ENCODE assay signal across 27 cellular contexts in the genomic region with DNA sequence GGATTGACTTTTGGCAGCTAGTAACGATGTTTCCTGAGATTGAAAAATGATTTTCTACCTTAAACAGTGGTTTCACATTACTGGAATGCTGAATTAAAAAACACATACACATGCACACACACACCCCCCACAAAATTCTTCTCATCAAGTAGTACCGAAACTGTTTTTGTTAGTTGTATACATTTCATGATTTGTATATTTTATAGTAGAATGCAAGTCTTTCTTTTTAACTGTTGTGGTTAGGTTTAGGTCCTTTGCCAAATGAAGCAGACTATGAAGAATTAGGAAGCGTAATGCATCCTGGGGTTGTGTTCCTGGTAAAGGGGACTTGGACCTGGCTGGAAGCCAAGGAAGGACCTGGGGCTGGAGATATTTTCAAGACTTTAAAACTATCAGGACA.
DNase-seq lines count a peak whose midpoint lies in the region; ATAC-seq, FAIRE-seq and TF ChIP-seq lines count a peak whose summit lies in the region.
"Had no signal": no experiment of that assay in that cellular context is flagged by ENCODE, and none has a peak within 500 bp of the region (broad histone marks: within the 10 kb centered on the region; RNA-seq: fewer than 3 reads in every experiment).

No MANE protein-coding gene starts in this region.

- H3K27ac Mint-ChIP-seq in glutamatergic neuron (ENCODE audit: unreplicated experiment) = no peak overlapping the region
- H3K27ac Mint-ChIP-seq: CD8-positive, alpha-beta T cell had no signal

- TF ChIP-seq CTCF in AG04450 (IDR thresholded peaks at IDR 0.05; ENCODE audit: low read depth, low read length) (no peak), IMR-90 (conservative IDR thresholded peaks at IDR 0.05; ENCODE audit: low read depth, low read length) (no peak), K562 (IDR thresholded peaks at IDR 0.05 in 2 of 3, conservative IDR thresholded peaks at IDR 0.05 in 1 of 3; ENCODE audit: insufficient read depth in 2 of 3, low read depth in 1 of 3, low read length in 3 of 3) (no peak), fibroblast of villous mesenchyme (IDR thresholded peaks at IDR 0.05; ENCODE audit: insufficient read depth, low read depth, low read length) (no peak), glutamatergic neuron (IDR thresholded peaks at IDR 0.05; ENCODE audit: partially characterized antibody, unreplicated experiment) (no peak), body of pancreas (IDR thresholded peaks at IDR 0.05) (no peak)

- H3K27ac ChIP-seq in AG04450 (ENCODE audit: low read depth, low read length) (no peak overlapping the region), IMR-90 (ENCODE audit: insufficient read depth, low read length) (no peak overlapping the region), K562 (ENCODE audit: extremely low read depth, low read depth, low read length) (no peak overlapping the region), body of pancreas (no peak overlapping the region)
- H3K27ac ChIP-seq: C4-2B, HL-60 had no signal

- no peak overlapping the region for H2BK20ac ChIP-seq in IMR-90 (ENCODE audit: low read depth, low read length)

- H3K23ac ChIP-seq in IMR-90 (ENCODE audit: low read depth, low read length) = no peak overlapping the region

- H3K9me1 ChIP-seq in IMR-90 (ENCODE audit: insufficient read depth, low read length) (no peaks in the 10 kb centered on the region), K562 (ENCODE audit: control insufficient read depth, insufficient read depth, low read length) (no peaks in the 10 kb centered on the region)

- dilution Hi-C loops in IMR-90 (cut with HindIII; ENCODE audit: low sequenced_read_pairs, unreplicated experiment) = no loop called here

- TF ChIP-seq RAD21 in IMR-90 (IDR thresholded peaks at IDR 0.05; ENCODE audit: low read length) (no peak), K562 (CRISPR knock-in tag; conservative IDR thresholded peaks at IDR 0.05 in 1 of 2, IDR thresholded peaks at IDR 0.05 in 1 of 2) (no peak)

- H3K18ac ChIP-seq in IMR-90 (ENCODE audit: low read depth, low read length) = no peak overlapping the region

- no peak overlapping the region for H3K4ac ChIP-seq in IMR-90 (ENCODE audit: low read depth, low read length)

- no peak for TF ChIP-seq EP300 in K562 (IDR thresholded peaks at IDR 0.05; ENCODE audit: low read length)

- POLR2A ChIA-PET in AG04450 (lab: Yijun Ruan, JAX) (no interaction called here), IMR-90 (lab: Charles Lee; ENCODE audit: unreplicated experiment) (no interaction called here), K562 (lab: Yijun Ruan, JAX) (no interaction called here)

- no peaks in the 10 kb centered on the region for H3K36me3 ChIP-seq in IMR-90 (ENCODE audit: control insufficient read depth, insufficient read depth, low read length)
- no peaks in the 10 kb centered on the region for H3K36me3 ChIP-seq in K562 (ENCODE audit: control insufficient read depth, insufficient read depth, low read length)
- H3K36me3 ChIP-seq in MG63 = no peaks in the 10 kb centered on the region
- H3K36me3 ChIP-seq in body of pancreas (replicated peaks in 1 of 2; ENCODE audit: insufficient read depth in 1 of 2, low read depth in 2 of 2) = no peaks in the 10 kb centered on the region

- no peaks in the 10 kb centered on the region for H3K27me3 ChIP-seq in AG04450 (ENCODE audit: control insufficient read depth, insufficient read depth, low read length)
- H3K27me3 ChIP-seq in IMR-90 (ENCODE audit: control insufficient read depth, insufficient read depth, low read length) = peaks cover 4% of the 10 kb centered on the region
- no peaks in the 10 kb centered on the region for H3K27me3 ChIP-seq in K562 (ENCODE audit: control insufficient read depth in 2 of 2, insufficient read depth in 2 of 2, low read length in 2 of 2)
- H3K27me3 ChIP-seq in MG63 = no peaks in the 10 kb centered on the region
- no peaks in the 10 kb centered on the region for H3K27me3 ChIP-seq in body of pancreas

- H2BK5ac ChIP-seq in IMR-90 (ENCODE audit: low read depth, low read length, poor library complexity, severe bottlenecking) = no peak overlapping the region

- ATAC-seq in IMR-90 (ENCODE audit: low read depth) (peak; percentile 70), K562 (no peak), body of pancreas (no peak)
- ATAC-seq: CD8-positive, alpha-beta T cell; PC-3 had no signal

- no peak overlapping the region for H4K5ac ChIP-seq in IMR-90 (ENCODE audit: low read depth, low read length)

- H2AFZ ChIP-seq in IMR-90 (replicated peaks; ENCODE audit: low read length, poor library complexity) (no peak overlapping the region), K562 (ENCODE audit: low read depth, low read length) (no peak overlapping the region)

- FAIRE-seq in K562 (lab: Jason Lieb, UNC) = no peak
- FAIRE-seq: G401.6, H54 had no signal

- H2BK120ac ChIP-seq in IMR-90 (ENCODE audit: low read depth, low read length) = no peak overlapping the region

- intact Hi-C loops in IMR-90 (cut with micrococcal nuclease) = no loop called here
- intact Hi-C loops in K562 (cut with micrococcal nuclease) = no loop called here
- intact Hi-C loops in body of pancreas (cut with DNase I) = no loop called here

- no peak overlapping the region for H4K8ac ChIP-seq in IMR-90 (ENCODE audit: low read depth in 2 of 2, low read length in 2 of 2)

- H4K20me1 ChIP-seq in IMR-90 (ENCODE audit: insufficient read depth, low read length) (no peaks in the 10 kb centered on the region), K562 (replicated peaks; ENCODE audit: control insufficient read depth, insufficient read depth, low read length) (no peaks in the 10 kb centered on the region)

- H3K9ac ChIP-seq in IMR-90 (ENCODE audit: low read depth, low read length) (no peak overlapping the region), K562 (ENCODE audit: insufficient read depth in 1 of 2, low read depth in 2 of 2, low read length in 2 of 2) (no peak overlapping the region)

- TF ChIP-seq POLR2A in IMR-90 (IDR thresholded peaks at IDR 0.05; ENCODE audit: low read depth, low read length) (no peak), K562 (conservative IDR thresholded peaks at IDR 0.05) (no peak), body of pancreas (IDR thresholded peaks at IDR 0.05) (no peak)

- no peak overlapping the region for H2AK9ac ChIP-seq in IMR-90 (replicated peaks; ENCODE audit: low read depth, low read length, poor library complexity)

- DNase-seq in AG04450 (ENCODE audit: low read depth, low spot score) (peak; percentile 37), IMR-90 (peak; percentile 49), K562 (ENCODE audit: extremely low read depth in 1 of 4, low spot score in 3 of 4) (no peak), fibroblast of villous mesenchyme (ENCODE audit: low read depth) (peak; percentile 29), MG63 (no peak), glutamatergic neuron (no peak), body of pancreas (no peak), GM19240 (ENCODE audit: insufficient read length, low spot score) (no peak)
- DNase-seq: 8988T; ACHN; AML-193; Caco-2; CD8-positive, alpha-beta T cell; Karpas-422; MV-4-11; NCI-H1105; NCI-H1436 treated with DMSO at 0.1 percent for 48 hours; NCI-H187 treated with DMSO at 0.1 percent for 48 hours; NCI-H2171 treated with DMSO at 0.1 percent for 48 hours; NCI-H345; NCI-H524; NCI-H748 treated with DMSO at 0.1 percent for 48 hours; PC-3 had no signal

- H3K4me1 ChIP-seq in IMR-90 (ENCODE audit: control insufficient read depth, insufficient read depth, low read length) (no peaks in the 10 kb centered on the region), K562 (replicated peaks in 1 of 2; ENCODE audit: control insufficient read depth in 2 of 2, insufficient read depth in 2 of 2, low read length in 2 of 2) (no peaks in the 10 kb centered on the region), body of pancreas (no peaks in the 10 kb centered on the region)
- H3K4me1 ChIP-seq: Caco-2 had no signal

- H3K9me3 ChIP-seq in AG04450 (ENCODE audit: control insufficient read depth, insufficient read depth, low read length) = no peaks in the 10 kb centered on the region
- no peaks in the 10 kb centered on the region for H3K9me3 ChIP-seq in IMR-90 (ENCODE audit: control insufficient read depth, insufficient read depth, low read length)
- H3K9me3 ChIP-seq in K562 (replicated peaks; ENCODE audit: control insufficient read depth, insufficient read depth, low read depth, low read length) = no peaks in the 10 kb centered on the region
- no peaks in the 10 kb centered on the region for H3K9me3 ChIP-seq in MG63
- H3K9me3 ChIP-seq in body of pancreas = no peaks in the 10 kb centered on the region
- H3K9me3 ChIP-seq: Caco-2 had no signal

- no CpG with 5 or more reads among the region's 3 CpGs for WGBS in IMR-90 (ENCODE audit: extremely low coverage in 2 of 2, insufficient read length in 1 of 2), 2 experiments
- WGBS in K562 (ENCODE audit: insufficient coverage, low coverage, missing lambda C conversion rate) = 4% methylated on average over 3 of the region's 3 CpGs
- 55 to 70% methylated on average over 3 of the region's 3 CpGs for WGBS in body of pancreas, 2 donors

- no peak overlapping the region for H3K14ac ChIP-seq in IMR-90 (replicated peaks; ENCODE audit: low read depth, low read length)

- no peak overlapping the region for H2BK15ac ChIP-seq in IMR-90 (ENCODE audit: low read depth, low read length)

- no peak overlapping the region for H3K4me3 Mint-ChIP-seq in glutamatergic neuron (ENCODE audit: unreplicated experiment)
- H3K4me3 Mint-ChIP-seq: CD8-positive, alpha-beta T cell had no signal

- no peak overlapping the region for H4K91ac ChIP-seq in IMR-90 (ENCODE audit: insufficient read depth, low read depth, low read length)

- H2AK5ac ChIP-seq in IMR-90 (ENCODE audit: low read depth, low read length) = no peak overlapping the region

- CTCF ChIA-PET in AG04450 (lab: Charles Lee) (interaction anchor here (0.6 kb wide), 1 partner anchor 13 kb away, joined by 3 read pairs; no protein-coding TSS in a partner anchor), IMR-90 (lab: Yijun Ruan, JAX) (no interaction called here), K562 (lab: Yijun Ruan, JAX; ENCODE audit: low intra/inter-chr PET ratio) (no interaction called here)

- H3K79me2 ChIP-seq in K562 (ENCODE audit: control insufficient read depth, insufficient read depth, low read length) = no peaks in the 10 kb centered on the region

- BruUV-seq in IMR-90 (replicated peaks; lab: Mats Ljungman, UMichigan) (no TSS peak), K562 (replicated peaks; lab: Mats Ljungman, UMichigan) (no TSS peak)

- H3K4me2 ChIP-seq in IMR-90 (ENCODE audit: low read depth, low read length) (no peak overlapping the region), K562 (ENCODE audit: insufficient read depth, low read length) (no peak overlapping the region)

- peaks cover 1% of the 10 kb centered on the region for H3K27me3 Mint-ChIP-seq in glutamatergic neuron (ENCODE audit: unreplicated experiment)

- no peak overlapping the region for H3K56ac ChIP-seq in IMR-90 (ENCODE audit: extremely low read depth, insufficient read depth, low read length)

- H3K79me1 ChIP-seq in IMR-90 (ENCODE audit: low read depth in 1 of 2, low read length in 2 of 2) = no peaks in the 10 kb centered on the region

- peaks cover 19% of the 10 kb centered on the region for H3K4me1 Mint-ChIP-seq in glutamatergic neuron (ENCODE audit: low read depth, unreplicated experiment)

- H3K9me3 Mint-ChIP-seq in glutamatergic neuron (ENCODE audit: unreplicated experiment) = peaks cover 5% of the 10 kb centered on the region
- H3K9me3 Mint-ChIP-seq: CD8-positive, alpha-beta T cell had no signal

- H3K4me3 ChIP-seq in AG04450 (ENCODE audit: low read depth, low read length) (no peak overlapping the region), IMR-90 (ENCODE audit: insufficient read depth, low read depth, low read length) (no peak overlapping the region), K562 (no peak overlapping the region), fibroblast of villous mesenchyme (ENCODE audit: low read depth, low read length) (no peak overlapping the region), MG63 (no peak overlapping the region), body of pancreas (no peak overlapping the region)

- in situ Hi-C loops in IMR-90 (cut with MboI; ENCODE audit: low sequenced_read_pairs) (no loop called here), K562 (cut with MboI) (no loop called here)

- no peaks in the 10 kb centered on the region for H3K36me3 Mint-ChIP-seq in glutamatergic neuron (ENCODE audit: unreplicated experiment)
- H3K36me3 Mint-ChIP-seq: CD8-positive, alpha-beta T cell had no signal

Comparison
In these comparisons a context has a peak if more than half of its experiments do, and no peak if none do; other contexts are left out.
1. DNase-seq: peak in AG04450 (single experiment), IMR-90 (single experiment) and fibroblast of villous mesenchyme (single experiment); none in K562 (0 of 4), MG63 (single experiment), glutamatergic neuron (single experiment), body of pancreas (0 of 4) and GM19240 (single experiment).